ENCODE assay signal across 27 cellular contexts in genomic region chr19:13957107-13957506, GRCh38. TPM values are rescaled to one million over a fixed set of nuclear protein-coding genes. Genes with fewer than 3 reads are reported as not detected.
"Had no signal": no experiment of that assay in that cellular context is flagged by ENCODE, and none has a peak within 500 bp of the region (broad histone marks: within the 10 kb centered on the region; RNA-seq: fewer than 3 reads in every experiment).

No MANE protein-coding gene starts in this region.

- DNase-seq: activated CD4-positive, alpha-beta T cell treated with anti-CD3 and anti-CD28 coated beads for 36 hours; activated CD4-positive, alpha-beta T cell treated with anti-CD3 and anti-CD28 coated beads, Interleukin-2, amount 50 U/mL, for 1 hour; activated CD8-positive, alpha-beta memory T cell treated with anti-CD3 and anti-CD28 coated beads, Interleukin-2, amount 50 U/mL, for 4 hours; activated CD8-positive, alpha-beta T cell treated with anti-CD3 and anti-CD28 coated beads for 36 hours; activated gamma-delta T cell treated with Interleukin-2 at 50 U/mL for 16 hours; activated naive CD4-positive, alpha-beta T cell treated with anti-CD3 and anti-CD28 coated beads, Interleukin-2, amount 50 U/mL, for 16 hours; activated naive CD8-positive, alpha-beta T cell treated with anti-CD3 and anti-CD28 coated beads, Interleukin-2, amount 50 U/mL, for 24 hours; activated T-cell treated with anti-CD3 and anti-CD28 coated beads, Interleukin-2, amount 50 U/mL, for 72 hours; amniotic stem cell; body of pancreas; IMR-90; Kasumi-1; KBM-7; NCI-H1105 treated with DMSO at 0.1 percent for 48 hours; NCI-H1436 treated with DMSO at 0.1 percent for 48 hours; NCI-H187; NCI-H2081; NCI-H510A treated with DMSO at 0.1 percent for 48 hours; NCI-H69; Peyer's patch; SIG-M5; T-helper 17 cell; T-helper 9 cell; WERI-Rb-1 had no signal

- H3K4me3 Mint-ChIP-seq: activated CD4-positive, alpha-beta T cell treated with anti-CD3 and anti-CD28 coated beads for 36 hours; activated CD8-positive, alpha-beta T cell treated with anti-CD3 and anti-CD28 coated beads for 36 hours; activated naive CD8-positive, alpha-beta T cell treated with anti-CD3 and anti-CD28 coated beads, Interleukin-2, amount 50 U/mL, for 24 hours; activated T-cell treated with anti-CD3 and anti-CD28 coated beads, Interleukin-2, amount 50 U/mL, for 72 hours; T-helper 17 cell had no signal

- H3K27ac ChIP-seq: ascending aorta, body of pancreas, Peyer's patch, WERI-Rb-1 had no signal

- H3K27me3 ChIP-seq: ascending aorta, body of pancreas, Peyer's patch had no signal

- H3K9me3 Mint-ChIP-seq: activated CD8-positive, alpha-beta T cell treated with anti-CD3 and anti-CD28 coated beads for 36 hours; activated naive CD8-positive, alpha-beta T cell treated with anti-CD3 and anti-CD28 coated beads, Interleukin-2, amount 50 U/mL, for 24 hours; activated T-cell treated with anti-CD3 and anti-CD28 coated beads, Interleukin-2, amount 50 U/mL, for 72 hours; activated T-helper 2 cell treated with anti-CD3 and anti-CD28 coated beads, Interferon-gamma antibody, Interleukin-2, Interleukin-4, amounts not matched to agents 10 μg/mL and 5 μg/mL and 100 μg/mL, durations not matched to agents 14 hours and 24 hours and 36 hours had no signal

- H3K27ac Mint-ChIP-seq: activated CD4-positive, alpha-beta T cell treated with anti-CD3 and anti-CD28 coated beads for 36 hours; activated CD8-positive, alpha-beta T cell treated with anti-CD3 and anti-CD28 coated beads for 36 hours; activated naive CD8-positive, alpha-beta T cell treated with anti-CD3 and anti-CD28 coated beads, Interleukin-2, amount 50 U/mL, for 24 hours; activated T-cell treated with anti-CD3 and anti-CD28 coated beads, Interleukin-2, amount 50 U/mL, for 72 hours; activated T-helper 2 cell treated with anti-CD3 and anti-CD28 coated beads, Interferon-gamma antibody, Interleukin-2, Interleukin-4, amounts not matched to agents 10 μg/mL and 5 μg/mL and 100 μg/mL, durations not matched to agents 14 hours and 24 hours and 36 hours; T-helper 17 cell had no signal

- H3K9me3 ChIP-seq: ascending aorta, body of pancreas, Peyer's patch had no signal

- H3K27me3 Mint-ChIP-seq: activated CD4-positive, alpha-beta T cell treated with anti-CD3 and anti-CD28 coated beads for 36 hours; activated CD8-positive, alpha-beta T cell treated with anti-CD3 and anti-CD28 coated beads for 36 hours; activated naive CD8-positive, alpha-beta T cell treated with anti-CD3 and anti-CD28 coated beads, Interleukin-2, amount 50 U/mL, for 24 hours; T-helper 17 cell had no signal

- ATAC-seq: activated CD4-positive, alpha-beta T cell treated with anti-CD3 and anti-CD28 coated beads for 36 hours; activated CD8-positive, alpha-beta T cell treated with anti-CD3 and anti-CD28 coated beads for 36 hours; activated naive CD8-positive, alpha-beta T cell treated with anti-CD3 and anti-CD28 coated beads, Interleukin-2, amount 50 U/mL, for 24 hours; activated T-cell treated with anti-CD3 and anti-CD28 coated beads, Interleukin-2, amount 50 U/mL, for 72 hours; body of pancreas; T-helper 17 cell had no signal

- H3K4me3 ChIP-seq: ascending aorta, body of pancreas, Peyer's patch had no signal

RNA-seq across cellular contexts. Expression of gene PODNL1, which starts 18.9 kb away (rescaled TPM):
- total RNA-seq: activated CD8-positive, alpha-beta T cell treated with anti-CD3 and anti-CD28 coated beads for 36 hours; bronchial epithelial cell had no signal

RNA-seq across cellular contexts. Expression of gene BRME1, which starts 51.2 kb away (rescaled TPM):
- total RNA-seq: ascending aorta had no signal
